Comparison of ENCODE assay signal across 2 cellular contexts in genomic region chr22:21559345-21560125, GRCh38. TPM values are rescaled to one million over a fixed set of nuclear protein-coding genes. Genes with fewer than 3 reads are reported as not detected.
"Had no signal": no experiment of that assay in that cellular context is flagged by ENCODE, and none has a peak within 500 bp of the region (broad histone marks: within the 10 kb centered on the region; RNA-seq: fewer than 3 reads in every experiment).

No MANE protein-coding gene starts in this region.

RNA-seq across cellular contexts. Expression of gene RIMBP3C, which starts 8.3 kb away (rescaled TPM):
- total RNA-seq: glomerular endothelial cell had no signal
- polyA plus RNA-seq: urinary bladder had no signal
